8 cellular contexts compared by ENCODE assay signal in genomic region chr3:71064288-71064975, GRCh38.
DNase-seq lines count a peak whose midpoint lies in the region; ATAC-seq, FAIRE-seq and TF ChIP-seq lines count a peak whose summit lies in the region.

No MANE protein-coding gene starts in this region.

- no peak for TF ChIP-seq CTCF in AG09319 (IDR thresholded peaks at IDR 0.05; ENCODE audit: low read depth, low read length)
- TF ChIP-seq CTCF in KMS-11 (conservative IDR thresholded peaks at IDR 0.05; ENCODE audit: low read depth, low read length): no peak
- no peak for TF ChIP-seq CTCF in colonic mucosa (IDR thresholded peaks at IDR 0.05)
- TF ChIP-seq CTCF in left lung (IDR thresholded peaks at IDR 0.05): no peak

- H3K36me3 ChIP-seq in KMS-11 (ENCODE audit: insufficient read depth): no peaks in the 10 kb centered on the region
- no peaks in the 10 kb centered on the region for H3K36me3 ChIP-seq in colonic mucosa
- H3K36me3 ChIP-seq in left lung: no peaks in the 10 kb centered on the region

- intact Hi-C loops in colonic mucosa (cut with DNase I) (loop anchor here (5.0 kb wide), 1 partner anchor 518 kb away; the partner anchor contains the start of gene FOXP1), left lung (cut with DNase I) (no loop called here)

- no peak for TF ChIP-seq POLR2A in GM12892 (IDR thresholded peaks at IDR 0.05; ENCODE audit: low read depth, low read length)

- H3K9me3 ChIP-seq in colonic mucosa (no peaks in the 10 kb centered on the region), left lung (no peaks in the 10 kb centered on the region)

- H3K4me2 ChIP-seq in KMS-11: peak overlapping the region; percentile 80; the same call in 1 of the 2 replicates

- H3K4me1 ChIP-seq in KMS-11 (ENCODE audit: low read depth, poor library complexity, severe bottlenecking) (peaks cover 64% of the 10 kb centered on the region), colonic mucosa (peaks cover 6% of the 10 kb centered on the region), left lung (peaks cover 22 to 77% of the 10 kb centered on the region in 2 donors)

- FAIRE-seq in GM12892 (lab: Jason Lieb, UNC): no peak

- DNase-seq in AG09319 (ENCODE audit: extremely low read depth, low read depth) (peak; percentile 49), colonic mucosa (peak; percentile 60), left lung (peak; percentile 50 to 88), GM12892 (ENCODE audit: insufficient read length) (no peak)
- DNase-seq in activated CD4-positive, CD25-positive, alpha-beta regulatory T cell treated with anti-CD3 and anti-CD28 coated beads, Interleukin-2, amount 50 U/mL, for 16 hours (ENCODE audit: low read depth, low spot score): peak; percentile 53
- DNase-seq in stimulated activated CD4-positive, alpha-beta T cell treated with anti-CD3 and anti-CD28 coated beads, Interleukin-4, amount 100 ng/mL, for 4 hours: peak; percentile 54 to 55

- no peak overlapping the region for H3K4me3 ChIP-seq in KMS-11 (IDR thresholded peaks at IDR 0.05; ENCODE audit: insufficient read depth, low read depth, low read length)
- peak overlapping the region; percentile 49 for H3K4me3 ChIP-seq in colonic mucosa
- peak overlapping the region; percentile 46 to 72 for H3K4me3 ChIP-seq in left lung

- H3K27me3 ChIP-seq in KMS-11 (ENCODE audit: insufficient read depth, low read depth) (no peaks in the 10 kb centered on the region), colonic mucosa (no peaks in the 10 kb centered on the region), left lung (no peaks in the 10 kb centered on the region)

- H3K27ac ChIP-seq in KMS-11: peak overlapping the region; percentile 81
- peak overlapping the region; percentile 95 for H3K27ac ChIP-seq in colonic mucosa
- peak overlapping the region; percentile 94 to 96 for H3K27ac ChIP-seq in left lung

- ATAC-seq in GM19351 (IDR thresholded peaks at IDR 0.05; ENCODE audit: unreplicated experiment): peak; percentile 39
- ATAC-seq in left lung: peak; percentile 29

- peaks cover 50% of the 10 kb centered on the region for H3K79me2 ChIP-seq in KMS-11 (ENCODE audit: insufficient read depth, low read depth)

- H3K9ac ChIP-seq in KMS-11: peak overlapping the region; percentile 78
- peak overlapping the region; percentile 91 to 93 for H3K9ac ChIP-seq in colonic mucosa (ENCODE audit: low read depth in 2 of 2, low read length in 2 of 2)

- no peaks in the 10 kb centered on the region for H4K20me1 ChIP-seq in KMS-11 (ENCODE audit: insufficient read depth)

- H2AFZ ChIP-seq in KMS-11 (ENCODE audit: low read depth): peak overlapping the region; percentile 57; the same call in 1 of the 2 replicates
